Comparison of ENCODE assay signal across 1 cellular context in the genomic region with DNA sequence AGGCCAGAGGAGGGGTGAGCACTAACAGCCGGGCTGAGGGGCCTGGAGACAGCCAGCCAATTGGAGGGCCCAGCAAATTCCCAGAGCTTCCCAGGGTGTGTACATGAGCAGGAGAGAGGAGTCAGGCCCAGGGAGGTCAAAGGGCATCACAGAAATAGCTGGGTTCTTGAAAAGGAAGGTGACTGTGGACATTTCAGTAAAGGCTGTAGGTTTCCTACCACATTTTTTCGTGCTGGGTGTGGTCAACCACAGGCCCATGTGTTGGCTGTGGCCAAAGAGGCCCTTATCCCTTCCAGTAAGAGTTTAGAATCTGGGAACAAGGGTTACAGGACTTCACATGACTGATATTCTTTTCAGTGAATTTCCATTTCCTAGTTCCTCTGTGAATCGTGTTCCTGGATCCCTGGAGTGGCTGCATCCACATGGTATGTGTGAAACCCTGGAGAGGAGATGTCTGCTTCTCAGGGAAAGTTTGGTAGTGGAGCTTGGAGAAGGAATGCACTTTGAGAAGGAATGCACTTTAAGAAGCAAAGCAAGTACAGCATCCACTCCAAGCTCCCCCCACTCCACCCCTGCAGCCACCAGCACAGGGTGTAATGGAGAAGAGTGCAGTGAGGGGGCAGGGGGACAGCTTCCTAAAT.
TF ChIP-seq lines count a peak whose summit lies in the region.

No MANE protein-coding gene starts in this region.

TF ChIP-seq in IMR-90, 13 proteins besides CTCF, POLR2A, EP300 and RAD21:
- TF ChIP-seq MXI1 (IDR thresholded peaks at IDR 0.05; ENCODE audit: borderline replicate concordance, low read depth, low read length), result peak; percentile 8; the same call in 1 of the 2 replicates
- TF ChIP-seq RFX5 (IDR thresholded peaks at IDR 0.05; ENCODE audit: low read depth, low read length), result no peak
TF ChIP-seq in IMR-90: peak in this region for 1.
